12 cellular contexts compared by ENCODE assay signal in genomic region chr11:46315783-46316563, GRCh38. TPM values are rescaled to one million over a fixed set of nuclear protein-coding genes. Genes with fewer than 3 reads are reported as not detected.
A peak's percentile ranks its signal among the peaks of the same experiment; 100 is the strongest.
DNase-seq lines count a peak whose midpoint lies in the region; ATAC-seq and TF ChIP-seq lines count a peak whose summit lies in the region.
"Had no signal": no experiment of that assay in that cellular context is flagged by ENCODE, and none has a peak within 500 bp of the region (broad histone marks: within the 10 kb centered on the region; RNA-seq: fewer than 3 reads in every experiment).

No MANE protein-coding gene starts in this region.

- no peak overlapping the region for H3K27ac ChIP-seq in upper lobe of right lung
- no peak overlapping the region for H3K27ac ChIP-seq in OCI-LY7 (ENCODE audit: low read depth, low read length, poor library complexity, severe bottlenecking)

- H3K79me2 ChIP-seq in OCI-LY7 (ENCODE audit: insufficient read depth, low read depth, low read length): no peaks in the 10 kb centered on the region

- H3K36me3 Mint-ChIP-seq in activated CD4-positive, alpha-beta T cell treated with anti-CD3 and anti-CD28 coated beads, Interleukin-2, amount 10 ng/mL, durations not matched to agents 24 days and 14 days (ENCODE audit: low read depth): no peaks in the 10 kb centered on the region

- POLR2A ChIA-PET in OCI-LY7 (lab: Charles Lee): interaction anchor here (0.6 to 4.1 kb wide), 2 partner anchors 28 to 73 kb away, joined by 3 to 24 read pairs; no protein-coding TSS in a partner anchor

- no peaks in the 10 kb centered on the region for H4K20me1 ChIP-seq in OCI-LY7 (ENCODE audit: insufficient read depth, low read length)

- H3K9me3 Mint-ChIP-seq in stimulated activated naive CD8-positive, alpha-beta T cell treated with anti-CD3 and anti-CD28 coated beads, Interleukin-15, amount 100 ng/mL, for 72 hours: no peaks in the 10 kb centered on the region
- no peaks in the 10 kb centered on the region for H3K9me3 Mint-ChIP-seq in activated CD4-positive, alpha-beta T cell treated with anti-CD3 and anti-CD28 coated beads, Interleukin-2, amount 10 ng/mL, durations not matched to agents 24 days and 14 days
- H3K9me3 Mint-ChIP-seq: CD8-positive, alpha-beta memory T cell; T-helper 1 cell treated with Interleukin-12 subunit alpha and Interleukin-12 subunit beta and Interleukin-4 antibody, amounts not matched to agents 30 μg/mL and 1 μg/mL, for 36 hours had no signal

- no peak overlapping the region for H3K4me2 ChIP-seq in OCI-LY7 (ENCODE audit: low read length)

- ATAC-seq in stimulated activated naive CD8-positive, alpha-beta T cell treated with anti-CD3 and anti-CD28 coated beads, Interleukin-15, amount 100 ng/mL, for 72 hours: peak; percentile 5
- ATAC-seq in stimulated activated naive CD8-positive, alpha-beta T cell treated with anti-CD3 and anti-CD28 coated beads, Interleukin-15, Interleukin-2, amounts not matched to agents 100 U/mL and 50 U/mL, for 24 hours: no peak
- peak; percentile 86 for ATAC-seq in left ventricle myocardium superior
- no peak for ATAC-seq in upper lobe of right lung
- no peak for ATAC-seq in SK-N-SH treated with all-trans-retinoic acid at 6 μM for 48 hours

- no peak overlapping the region for H3K4me3 ChIP-seq in upper lobe of right lung
- H3K4me3 ChIP-seq in OCI-LY7 (ENCODE audit: low read depth, low read length, poor library complexity, severe bottlenecking): no peak overlapping the region
- H3K4me3 ChIP-seq: HAP-1 had no signal

- H3K9me3 ChIP-seq in upper lobe of right lung: no peaks in the 10 kb centered on the region
- H3K9me3 ChIP-seq in OCI-LY7 (ENCODE audit: low read length): no peaks in the 10 kb centered on the region
- H3K9me3 ChIP-seq: HAP-1 had no signal

- no peaks in the 10 kb centered on the region for H3K27me3 ChIP-seq in upper lobe of right lung

- H2AFZ ChIP-seq in OCI-LY7 (ENCODE audit: low read length): no peak overlapping the region

- H3K9me2 ChIP-seq in OCI-LY7 (ENCODE audit: insufficient read depth, low read length): no peaks in the 10 kb centered on the region

- no peak overlapping the region for H3K27ac Mint-ChIP-seq in stimulated activated naive CD8-positive, alpha-beta T cell treated with anti-CD3 and anti-CD28 coated beads, Interleukin-15, amount 100 ng/mL, for 72 hours
- H3K27ac Mint-ChIP-seq in activated CD4-positive, alpha-beta T cell treated with anti-CD3 and anti-CD28 coated beads, Interleukin-2, amount 10 ng/mL, durations not matched to agents 24 days and 14 days: no peak overlapping the region
- H3K27ac Mint-ChIP-seq: T-helper 1 cell treated with Interleukin-12 subunit alpha and Interleukin-12 subunit beta and Interleukin-4 antibody, amounts not matched to agents 30 μg/mL and 1 μg/mL, for 36 hours had no signal

- TF ChIP-seq CTCF in upper lobe of right lung (IDR thresholded peaks at IDR 0.05): no peak
- TF ChIP-seq CTCF in OCI-LY7 (conservative IDR thresholded peaks at IDR 0.05; ENCODE audit: low read length): no peak

- H3K4me1 Mint-ChIP-seq in stimulated activated naive CD8-positive, alpha-beta T cell treated with anti-CD3 and anti-CD28 coated beads, Interleukin-15, amount 100 ng/mL, for 72 hours: peaks cover 29% of the 10 kb centered on the region
- H3K4me1 Mint-ChIP-seq in activated CD4-positive, alpha-beta T cell treated with anti-CD3 and anti-CD28 coated beads, Interleukin-2, amount 10 ng/mL, durations not matched to agents 24 days and 14 days: peaks cover 14% of the 10 kb centered on the region

- BruUV-seq in OCI-LY7 (replicated peaks; lab: Mats Ljungman, UMichigan): no TSS peak

- H3K36me3 ChIP-seq in upper lobe of right lung (peaks cover 14% of the 10 kb centered on the region), OCI-LY7 (ENCODE audit: insufficient read depth, low read length) (no peaks in the 10 kb centered on the region)
- H3K36me3 ChIP-seq: HAP-1 had no signal

- H3K4me3 Mint-ChIP-seq in stimulated activated naive CD8-positive, alpha-beta T cell treated with anti-CD3 and anti-CD28 coated beads, Interleukin-15, amount 100 ng/mL, for 72 hours: no peak overlapping the region
- H3K4me3 Mint-ChIP-seq in activated CD4-positive, alpha-beta T cell treated with anti-CD3 and anti-CD28 coated beads, Interleukin-2, amount 10 ng/mL, durations not matched to agents 24 days and 14 days: no peak overlapping the region
- H3K4me3 Mint-ChIP-seq: CD8-positive, alpha-beta memory T cell; T-helper 1 cell treated with Interleukin-12 subunit alpha and Interleukin-12 subunit beta and Interleukin-4 antibody, amounts not matched to agents 30 μg/mL and 1 μg/mL, for 36 hours had no signal

- DNase-seq in stimulated activated naive CD8-positive, alpha-beta T cell treated with anti-CD3 and anti-CD28 coated beads, Interleukin-15, amount 100 ng/mL, for 72 hours: no peak
- no peak for DNase-seq in stimulated activated naive CD8-positive, alpha-beta T cell treated with anti-CD3 and anti-CD28 coated beads, Interleukin-15, Interleukin-2, amounts not matched to agents 100 U/mL and 50 U/mL, for 24 hours
- DNase-seq in left ventricle myocardium superior (peak; percentile 76), upper lobe of right lung (no peak), OCI-LY7 (ENCODE audit: low spot score) (no peak)
- DNase-seq in activated CD4-positive, alpha-beta T cell treated with anti-CD3 and anti-CD28 coated beads, Interleukin-2, amount 10 ng/mL, durations not matched to agents 24 days and 14 days: no peak
- DNase-seq: occipital lobe had no signal

- H3K4me1 ChIP-seq in upper lobe of right lung (peaks cover 15% of the 10 kb centered on the region), OCI-LY7 (ENCODE audit: insufficient read depth, low read length, poor library complexity, severe bottlenecking) (peaks cover 14% of the 10 kb centered on the region)
- H3K4me1 ChIP-seq: HAP-1 had no signal

- intact Hi-C loops in left ventricle myocardium superior (cut with micrococcal nuclease): no loop called here
- intact Hi-C loops in activated CD4-positive, alpha-beta T cell treated with anti-CD3 and anti-CD28 coated beads, Interleukin-2, amount 10 ng/mL, durations not matched to agents 24 days and 14 days (cut with micrococcal nuclease): loop anchor here (1.0 to 2.0 kb wide), 2 partner anchors 77 to 189 kb away; no protein-coding TSS in a partner anchor
- intact Hi-C loops in upper lobe of right lung (cut with DNase I): no loop called here
- intact Hi-C loops in OCI-LY7 (cut with micrococcal nuclease; ENCODE audit: unreplicated experiment): loop anchor here (1.0 kb wide), 1 partner anchor 77 kb away; no protein-coding TSS in a partner anchor

- CTCF ChIA-PET in OCI-LY7 (lab: Charles Lee; ENCODE audit: unreplicated experiment): interaction anchor here (0.6 to 1.1 kb wide), 2 partner anchors 78 to 468 kb away, joined by 3 to 7 read pairs; no protein-coding TSS in a partner anchor

- no peaks in the 10 kb centered on the region for H3K27me3 Mint-ChIP-seq in stimulated activated naive CD8-positive, alpha-beta T cell treated with anti-CD3 and anti-CD28 coated beads, Interleukin-15, amount 100 ng/mL, for 72 hours
- no peaks in the 10 kb centered on the region for H3K27me3 Mint-ChIP-seq in activated CD4-positive, alpha-beta T cell treated with anti-CD3 and anti-CD28 coated beads, Interleukin-2, amount 10 ng/mL, durations not matched to agents 24 days and 14 days

TF ChIP-seq in PFSK-1, 5 proteins besides CTCF, POLR2A, EP300 and RAD21:
- TF ChIP-seq POLR2AphosphoS5 (IDR thresholded peaks at IDR 0.05; ENCODE audit: low read depth, low read length): peak; percentile 32; the same call in 1 of the 2 replicates
- TF ChIP-seq TAF1 (IDR thresholded peaks at IDR 0.05; ENCODE audit: borderline replicate concordance, insufficient read depth, low read length): no peak

TF ChIP-seq in SK-N-SH treated with all-trans-retinoic acid at 6 μM for 48 hours, 23 proteins besides CTCF, POLR2A, EP300 and RAD21 (continues in another document):
- no peak for TF ChIP-seq ZFP30 (CRISPR knock-in tag; IDR thresholded peaks at IDR 0.05)
- no peak for TF ChIP-seq ZNF70 (CRISPR knock-in tag; IDR thresholded peaks at IDR 0.05)
- TF ChIP-seq OSR1 (CRISPR knock-in tag; IDR thresholded peaks at IDR 0.05): no peak
- TF ChIP-seq ZNF565 (CRISPR knock-in tag; conservative IDR thresholded peaks at IDR 0.05; ENCODE audit: low read depth): no peak
- no peak for TF ChIP-seq PPARA (CRISPR knock-in tag; IDR thresholded peaks at IDR 0.05; ENCODE audit: borderline replicate concordance)
- TF ChIP-seq POU6F1 (CRISPR knock-in tag; IDR thresholded peaks at IDR 0.05; ENCODE audit: borderline replicate concordance, low read depth): no peak
- no peak for TF ChIP-seq ZFP3 (CRISPR knock-in tag; IDR thresholded peaks at IDR 0.05)
- no peak for TF ChIP-seq BACH2 (CRISPR knock-in tag; IDR thresholded peaks at IDR 0.05; ENCODE audit: borderline replicate concordance)
- TF ChIP-seq TCF4 (CRISPR knock-in tag; IDR thresholded peaks at IDR 0.05; ENCODE audit: borderline replicate concordance): no peak

RNA-seq across cellular contexts. Expression of gene DGKZ, which starts 31.3 kb away (rescaled TPM):
- polyA plus RNA-seq in PFSK-1 (2012; ENCODE audit: insufficient read length, low read depth): 128 TPM
- 71.7 TPM for total RNA-seq in left ventricle myocardium superior
- total RNA-seq in activated CD4-positive, alpha-beta T cell treated with anti-CD3 and anti-CD28 coated beads, Interleukin-2, amount 10 ng/mL, durations not matched to agents 24 days and 14 days: 87.4 and 94.7 TPM in 2 replicates
- total RNA-seq in upper lobe of right lung: 50.4 TPM
- 110 and 134 TPM in 2 replicates for total RNA-seq in OCI-LY7 (2014; rRNA removed; shearing (Covaris generic))
- 141 and 163 TPM in 2 replicates for total RNA-seq in OCI-LY7 (2022)

RNA-seq across cellular contexts. Expression of gene CREB3L1, which starts 38.5 kb away (rescaled TPM):
- polyA plus RNA-seq in PFSK-1 (2012; ENCODE audit: insufficient read length, low read depth): 114 TPM
- total RNA-seq in left ventricle myocardium superior (56.0 TPM), upper lobe of right lung (47.4 TPM), OCI-LY7 (2022) (0.15 and 0.17 TPM in 2 replicates)
- 0.09 and 0.17 TPM in 2 replicates for total RNA-seq in activated CD4-positive, alpha-beta T cell treated with anti-CD3 and anti-CD28 coated beads, Interleukin-2, amount 10 ng/mL, durations not matched to agents 24 days and 14 days
- not detected in 2 replicates for total RNA-seq in OCI-LY7 (2014; rRNA removed; shearing (Covaris generic))
- total RNA-seq: CD8-positive, alpha-beta memory T cell had no signal
- polyA plus RNA-seq: CD8-positive, alpha-beta memory T cell had no signal

Comparison
In these comparisons a context has a peak if more than half of its experiments do, and no peak if none do; other contexts are left out.
1. ATAC-seq: peak in stimulated activated naive CD8-positive, alpha-beta T cell treated with anti-CD3 and anti-CD28 coated beads, Interleukin-15, amount 100 ng/mL, for 72 hours (single experiment) and left ventricle myocardium superior (single experiment); none in stimulated activated naive CD8-positive, alpha-beta T cell treated with anti-CD3 and anti-CD28 coated beads, Interleukin-15, Interleukin-2, amounts not matched to agents 100 U/mL and 50 U/mL, for 24 hours (single experiment), upper lobe of right lung (single experiment) and SK-N-SH treated with all-trans-retinoic acid at 6 μM for 48 hours (single experiment).
2. RNA of gene CREB3L1, which starts 38.5 kb away (total RNA-seq): 56.0 TPM in left ventricle myocardium superior (single experiment) and 47.4 TPM in upper lobe of right lung (single experiment); 0.15 to 0.17 TPM in OCI-LY7 and 0.09 to 0.17 TPM in activated CD4-positive, alpha-beta T cell treated with anti-CD3 and anti-CD28 coated beads, Interleukin-2, amount 10 ng/mL, durations not matched to agents 24 days and 14 days; every median in the first group is over 10 times any median in the second.
3. intact Hi-C loops: an anchor here in activated CD4-positive, alpha-beta T cell treated with anti-CD3 and anti-CD28 coated beads, Interleukin-2, amount 10 ng/mL, durations not matched to agents 24 days and 14 days (1.0 to 2.0 kb wide) and OCI-LY7 (1.0 kb wide); none called in left ventricle myocardium superior and upper lobe of right lung.